Comparison of ENCODE assay signal across 1 cellular context in the genomic region with DNA sequence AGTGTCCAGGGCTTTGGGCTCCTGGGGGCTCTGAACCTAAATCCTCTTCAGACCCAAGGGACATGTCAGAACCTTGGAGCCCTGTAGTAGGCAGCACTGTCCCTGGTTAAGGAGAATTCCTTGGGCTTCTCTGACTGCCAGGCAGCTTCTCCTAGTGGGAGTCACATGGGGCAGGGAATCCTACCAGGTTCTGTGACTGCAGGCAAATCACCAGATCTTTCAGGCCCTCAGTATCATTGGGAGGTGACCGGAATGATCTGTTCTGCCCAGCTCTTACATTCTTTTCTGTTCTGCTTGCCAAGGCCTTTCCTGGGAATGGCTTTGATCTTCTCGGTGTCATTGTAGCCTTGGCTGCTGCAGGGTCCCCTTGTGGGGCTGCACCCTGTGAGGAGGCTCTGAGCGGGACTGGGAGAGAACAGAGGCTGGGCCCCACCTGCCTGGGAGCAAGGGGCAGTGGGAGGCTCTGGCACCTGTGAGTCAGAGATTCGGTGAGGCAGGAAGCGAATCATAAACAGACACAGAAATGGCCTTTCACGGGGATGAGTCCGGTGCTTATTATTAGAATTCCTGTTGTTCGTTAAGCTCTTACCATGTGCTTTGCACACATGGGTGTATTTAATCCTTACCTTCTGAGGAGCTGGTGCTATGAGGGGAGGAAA.
TF ChIP-seq lines count a peak whose summit lies in the region.

No MANE protein-coding gene starts in this region.

TF ChIP-seq in HepG2, 621 proteins besides CTCF, POLR2A, EP300 and RAD21 (continues in another document):
- TF ChIP-seq SOX5 (CRISPR knock-in tag; IDR thresholded peaks at IDR 0.05; ENCODE audit: borderline replicate concordance) (peak; percentile 15; the same call in 1 of the 2 replicates), ZNF589 (CRISPR knock-in tag; conservative IDR thresholded peaks at IDR 0.05) (no peak), ZNF292 (CRISPR knock-in tag; IDR thresholded peaks at IDR 0.05; ENCODE audit: borderline replicate concordance, low read depth) (no peak), PPARG (CRISPR knock-in tag; conservative IDR thresholded peaks at IDR 0.05) (no peak), ZNF44 (CRISPR knock-in tag; IDR thresholded peaks at IDR 0.05) (no peak), ETV5 (CRISPR knock-in tag; IDR thresholded peaks at IDR 0.05; ENCODE audit: borderline replicate concordance) (peak; percentile 27; the same call in 1 of the 2 replicates), RXRA (CRISPR knock-in tag; IDR thresholded peaks at IDR 0.05) (peak; percentile 49; the same call in 1 of the 2 replicates), ZBTB38 (CRISPR knock-in tag; IDR thresholded peaks at IDR 0.05) (peak; percentile 40; the same call in 1 of the 2 replicates), POLR2AphosphoS5 (IDR thresholded peaks at IDR 0.05; ENCODE audit: low read depth, low read length) (no peak), BORCS8-MEF2B (CRISPR knock-in tag; IDR thresholded peaks at IDR 0.05) (0 out of 2 replicates have a peak, but pooled peaks have one; percentile 26), ZFP1 (CRISPR knock-in tag; IDR thresholded peaks at IDR 0.05) (no peak), RBM22 (optimal IDR thresholded peaks at IDR 0.05; ENCODE audit: low read length) (peak; percentile 52), PHF21A (CRISPR knock-in tag; IDR thresholded peaks at IDR 0.05) (peak; percentile 39; the same call in 1 of the 2 replicates), TCF7 (IDR thresholded peaks at IDR 0.05; ENCODE audit: low read depth) (peak; percentile 73), PAF1 (CRISPR knock-in tag; IDR thresholded peaks at IDR 0.05) (no peak), ZNF17 (CRISPR knock-in tag; IDR thresholded peaks at IDR 0.05) (no peak), NR2F6 (IDR thresholded peaks at IDR 0.05) (no peak), NR2F6 (CRISPR knock-in tag; IDR thresholded peaks at IDR 0.05) (peak; percentile 29; the same call in 1 of the 2 replicates), FOSL2 (CRISPR knock-in tag; IDR thresholded peaks at IDR 0.05) (peak; percentile 79), CENPT (CRISPR knock-in tag; IDR thresholded peaks at IDR 0.05; ENCODE audit: low read depth) (no peak), ZNF607 (CRISPR knock-in tag; IDR thresholded peaks at IDR 0.05; ENCODE audit: borderline replicate concordance) (no peak), YEATS4 (CRISPR knock-in tag; IDR thresholded peaks at IDR 0.05; ENCODE audit: borderline replicate concordance) (no peak), POLR2G (IDR thresholded peaks at IDR 0.05; ENCODE audit: low read depth, low read length) (peak; percentile 38; the same call in 1 of the 2 replicates), ZNF331 (CRISPR knock-in tag; IDR thresholded peaks at IDR 0.05) (0 out of 2 replicates have a peak, but pooled peaks have one; percentile 26), TEAD3 (CRISPR knock-in tag; optimal IDR thresholded peaks at IDR 0.05; ENCODE audit: borderline replicate concordance) (peak; percentile 52)
- TF ChIP-seq, protein P1, sequence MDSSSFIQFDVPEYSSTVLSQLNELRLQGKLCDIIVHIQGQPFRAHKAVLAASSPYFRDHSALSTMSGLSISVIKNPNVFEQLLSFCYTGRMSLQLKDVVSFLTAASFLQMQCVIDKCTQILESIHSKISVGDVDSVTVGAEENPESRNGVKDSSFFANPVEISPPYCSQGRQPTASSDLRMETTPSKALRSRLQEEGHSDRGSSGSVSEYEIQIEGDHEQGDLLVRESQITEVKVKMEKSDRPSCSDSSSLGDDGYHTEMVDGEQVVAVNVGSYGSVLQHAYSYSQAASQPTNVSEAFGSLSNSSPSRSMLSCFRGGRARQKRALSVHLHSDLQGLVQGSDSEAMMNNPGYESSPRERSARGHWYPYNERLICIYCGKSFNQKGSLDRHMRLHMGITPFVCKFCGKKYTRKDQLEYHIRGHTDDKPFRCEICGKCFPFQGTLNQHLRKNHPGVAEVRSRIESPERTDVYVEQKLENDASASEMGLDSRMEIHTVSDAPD (CRISPR knock-in tag; IDR thresholded peaks at IDR 0.05), result 0 out of 2 replicates have a peak, but pooled peaks have one; percentile 50
- TF ChIP-seq, protein P2, sequence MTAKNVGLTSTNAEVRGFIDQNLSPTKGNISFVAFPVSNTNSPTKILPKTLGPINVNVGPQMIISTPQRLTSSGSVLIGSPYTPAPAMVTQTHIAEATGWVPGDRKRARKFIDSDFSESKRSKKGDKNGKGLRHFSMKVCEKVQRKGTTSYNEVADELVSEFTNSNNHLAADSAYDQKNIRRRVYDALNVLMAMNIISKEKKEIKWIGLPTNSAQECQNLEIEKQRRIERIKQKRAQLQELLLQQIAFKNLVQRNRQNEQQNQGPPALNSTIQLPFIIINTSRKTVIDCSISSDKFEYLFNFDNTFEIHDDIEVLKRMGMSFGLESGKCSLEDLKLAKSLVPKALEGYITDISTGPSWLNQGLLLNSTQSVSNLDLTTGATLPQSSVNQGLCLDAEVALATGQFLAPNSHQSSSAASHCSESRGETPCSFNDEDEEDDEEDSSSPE (CRISPR knock-in tag; IDR thresholded peaks at IDR 0.05), result no peak
- TF ChIP-seq, protein P3, sequence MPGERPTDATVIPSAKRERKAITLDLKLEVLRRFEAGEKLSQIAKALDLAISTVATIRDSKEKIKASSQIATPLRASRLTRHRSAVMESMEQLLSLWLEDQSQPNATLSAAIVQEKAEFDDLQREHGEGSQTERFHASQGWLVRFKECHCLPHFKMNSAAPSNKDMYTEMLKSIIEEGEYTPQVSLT (CRISPR knock-in tag; IDR thresholded peaks at IDR 0.05; ENCODE audit: borderline replicate concordance, low read depth), result no peak
- TF ChIP-seq, protein P4, sequence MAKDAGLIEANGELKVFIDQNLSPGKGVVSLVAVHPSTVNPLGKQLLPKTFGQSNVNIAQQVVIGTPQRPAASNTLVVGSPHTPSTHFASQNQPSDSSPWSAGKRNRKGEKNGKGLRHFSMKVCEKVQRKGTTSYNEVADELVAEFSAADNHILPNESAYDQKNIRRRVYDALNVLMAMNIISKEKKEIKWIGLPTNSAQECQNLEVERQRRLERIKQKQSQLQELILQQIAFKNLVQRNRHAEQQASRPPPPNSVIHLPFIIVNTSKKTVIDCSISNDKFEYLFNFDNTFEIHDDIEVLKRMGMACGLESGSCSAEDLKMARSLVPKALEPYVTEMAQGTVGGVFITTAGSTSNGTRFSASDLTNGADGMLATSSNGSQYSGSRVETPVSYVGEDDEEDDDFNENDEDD (CRISPR knock-in tag; IDR thresholded peaks at IDR 0.05; ENCODE audit: borderline replicate concordance), result 0 out of 2 replicates have a peak, but pooled peaks have one; percentile 7
- TF ChIP-seq, protein P5, sequence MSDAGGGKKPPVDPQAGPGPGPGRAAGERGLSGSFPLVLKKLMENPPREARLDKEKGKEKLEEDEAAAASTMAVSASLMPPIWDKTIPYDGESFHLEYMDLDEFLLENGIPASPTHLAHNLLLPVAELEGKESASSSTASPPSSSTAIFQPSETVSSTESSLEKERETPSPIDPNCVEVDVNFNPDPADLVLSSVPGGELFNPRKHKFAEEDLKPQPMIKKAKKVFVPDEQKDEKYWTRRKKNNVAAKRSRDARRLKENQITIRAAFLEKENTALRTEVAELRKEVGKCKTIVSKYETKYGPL (CRISPR knock-in tag; IDR thresholded peaks at IDR 0.05), result no peak
- TF ChIP-seq, protein P6, sequence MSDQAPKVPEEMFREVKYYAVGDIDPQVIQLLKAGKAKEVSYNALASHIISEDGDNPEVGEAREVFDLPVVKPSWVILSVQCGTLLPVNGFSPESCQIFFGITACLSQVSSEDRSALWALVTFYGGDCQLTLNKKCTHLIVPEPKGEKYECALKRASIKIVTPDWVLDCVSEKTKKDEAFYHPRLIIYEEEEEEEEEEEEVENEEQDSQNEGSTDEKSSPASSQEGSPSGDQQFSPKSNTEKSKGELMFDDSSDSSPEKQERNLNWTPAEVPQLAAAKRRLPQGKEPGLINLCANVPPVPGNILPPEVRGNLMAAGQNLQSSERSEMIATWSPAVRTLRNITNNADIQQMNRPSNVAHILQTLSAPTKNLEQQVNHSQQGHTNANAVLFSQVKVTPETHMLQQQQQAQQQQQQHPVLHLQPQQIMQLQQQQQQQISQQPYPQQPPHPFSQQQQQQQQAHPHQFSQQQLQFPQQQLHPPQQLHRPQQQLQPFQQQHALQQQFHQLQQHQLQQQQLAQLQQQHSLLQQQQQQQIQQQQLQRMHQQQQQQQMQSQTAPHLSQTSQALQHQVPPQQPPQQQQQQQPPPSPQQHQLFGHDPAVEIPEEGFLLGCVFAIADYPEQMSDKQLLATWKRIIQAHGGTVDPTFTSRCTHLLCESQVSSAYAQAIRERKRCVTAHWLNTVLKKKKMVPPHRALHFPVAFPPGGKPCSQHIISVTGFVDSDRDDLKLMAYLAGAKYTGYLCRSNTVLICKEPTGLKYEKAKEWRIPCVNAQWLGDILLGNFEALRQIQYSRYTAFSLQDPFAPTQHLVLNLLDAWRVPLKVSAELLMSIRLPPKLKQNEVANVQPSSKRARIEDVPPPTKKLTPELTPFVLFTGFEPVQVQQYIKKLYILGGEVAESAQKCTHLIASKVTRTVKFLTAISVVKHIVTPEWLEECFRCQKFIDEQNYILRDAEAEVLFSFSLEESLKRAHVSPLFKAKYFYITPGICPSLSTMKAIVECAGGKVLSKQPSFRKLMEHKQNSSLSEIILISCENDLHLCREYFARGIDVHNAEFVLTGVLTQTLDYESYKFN (CRISPR knock-in tag; conservative IDR thresholded peaks at IDR 0.05), result 0 out of 2 replicates have a peak, but pooled peaks have one; percentile 17
- TF ChIP-seq, protein P7, sequence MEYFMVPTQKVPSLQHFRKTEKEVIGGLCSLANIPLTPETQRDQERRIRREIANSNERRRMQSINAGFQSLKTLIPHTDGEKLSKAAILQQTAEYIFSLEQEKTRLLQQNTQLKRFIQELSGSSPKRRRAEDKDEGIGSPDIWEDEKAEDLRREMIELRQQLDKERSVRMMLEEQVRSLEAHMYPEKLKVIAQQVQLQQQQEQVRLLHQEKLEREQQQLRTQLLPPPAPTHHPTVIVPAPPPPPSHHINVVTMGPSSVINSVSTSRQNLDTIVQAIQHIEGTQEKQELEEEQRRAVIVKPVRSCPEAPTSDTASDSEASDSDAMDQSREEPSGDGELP (IDR thresholded peaks at IDR 0.05; ENCODE audit: borderline replicate concordance, low read depth), result no peak
- TF ChIP-seq, protein P8, sequence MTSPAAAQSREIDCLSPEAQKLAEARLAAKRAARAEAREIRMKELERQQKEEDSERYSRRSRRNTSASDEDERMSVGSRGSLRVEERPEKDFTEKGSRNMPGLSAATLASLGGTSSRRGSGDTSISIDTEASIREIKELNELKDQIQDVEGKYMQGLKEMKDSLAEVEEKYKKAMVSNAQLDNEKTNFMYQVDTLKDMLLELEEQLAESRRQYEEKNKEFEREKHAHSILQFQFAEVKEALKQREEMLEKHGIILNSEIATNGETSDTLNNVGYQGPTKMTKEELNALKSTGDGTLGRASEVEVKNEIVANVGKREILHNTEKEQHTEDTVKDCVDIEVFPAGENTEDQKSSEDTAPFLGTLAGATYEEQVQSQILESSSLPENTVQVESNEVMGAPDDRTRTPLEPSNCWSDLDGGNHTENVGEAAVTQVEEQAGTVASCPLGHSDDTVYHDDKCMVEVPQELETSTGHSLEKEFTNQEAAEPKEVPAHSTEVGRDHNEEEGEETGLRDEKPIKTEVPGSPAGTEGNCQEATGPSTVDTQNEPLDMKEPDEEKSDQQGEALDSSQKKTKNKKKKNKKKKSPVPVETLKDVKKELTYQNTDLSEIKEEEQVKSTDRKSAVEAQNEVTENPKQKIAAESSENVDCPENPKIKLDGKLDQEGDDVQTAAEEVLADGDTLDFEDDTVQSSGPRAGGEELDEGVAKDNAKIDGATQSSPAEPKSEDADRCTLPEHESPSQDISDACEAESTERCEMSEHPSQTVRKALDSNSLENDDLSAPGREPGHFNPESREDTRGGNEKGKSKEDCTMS (CRISPR knock-in tag; conservative IDR thresholded peaks at IDR 0.05), result no peak
- TF ChIP-seq, protein P9, sequence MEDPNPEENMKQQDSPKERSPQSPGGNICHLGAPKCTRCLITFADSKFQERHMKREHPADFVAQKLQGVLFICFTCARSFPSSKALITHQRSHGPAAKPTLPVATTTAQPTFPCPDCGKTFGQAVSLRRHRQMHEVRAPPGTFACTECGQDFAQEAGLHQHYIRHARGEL (CRISPR knock-in tag; IDR thresholded peaks at IDR 0.05), result no peak
- TF ChIP-seq, protein P10, sequence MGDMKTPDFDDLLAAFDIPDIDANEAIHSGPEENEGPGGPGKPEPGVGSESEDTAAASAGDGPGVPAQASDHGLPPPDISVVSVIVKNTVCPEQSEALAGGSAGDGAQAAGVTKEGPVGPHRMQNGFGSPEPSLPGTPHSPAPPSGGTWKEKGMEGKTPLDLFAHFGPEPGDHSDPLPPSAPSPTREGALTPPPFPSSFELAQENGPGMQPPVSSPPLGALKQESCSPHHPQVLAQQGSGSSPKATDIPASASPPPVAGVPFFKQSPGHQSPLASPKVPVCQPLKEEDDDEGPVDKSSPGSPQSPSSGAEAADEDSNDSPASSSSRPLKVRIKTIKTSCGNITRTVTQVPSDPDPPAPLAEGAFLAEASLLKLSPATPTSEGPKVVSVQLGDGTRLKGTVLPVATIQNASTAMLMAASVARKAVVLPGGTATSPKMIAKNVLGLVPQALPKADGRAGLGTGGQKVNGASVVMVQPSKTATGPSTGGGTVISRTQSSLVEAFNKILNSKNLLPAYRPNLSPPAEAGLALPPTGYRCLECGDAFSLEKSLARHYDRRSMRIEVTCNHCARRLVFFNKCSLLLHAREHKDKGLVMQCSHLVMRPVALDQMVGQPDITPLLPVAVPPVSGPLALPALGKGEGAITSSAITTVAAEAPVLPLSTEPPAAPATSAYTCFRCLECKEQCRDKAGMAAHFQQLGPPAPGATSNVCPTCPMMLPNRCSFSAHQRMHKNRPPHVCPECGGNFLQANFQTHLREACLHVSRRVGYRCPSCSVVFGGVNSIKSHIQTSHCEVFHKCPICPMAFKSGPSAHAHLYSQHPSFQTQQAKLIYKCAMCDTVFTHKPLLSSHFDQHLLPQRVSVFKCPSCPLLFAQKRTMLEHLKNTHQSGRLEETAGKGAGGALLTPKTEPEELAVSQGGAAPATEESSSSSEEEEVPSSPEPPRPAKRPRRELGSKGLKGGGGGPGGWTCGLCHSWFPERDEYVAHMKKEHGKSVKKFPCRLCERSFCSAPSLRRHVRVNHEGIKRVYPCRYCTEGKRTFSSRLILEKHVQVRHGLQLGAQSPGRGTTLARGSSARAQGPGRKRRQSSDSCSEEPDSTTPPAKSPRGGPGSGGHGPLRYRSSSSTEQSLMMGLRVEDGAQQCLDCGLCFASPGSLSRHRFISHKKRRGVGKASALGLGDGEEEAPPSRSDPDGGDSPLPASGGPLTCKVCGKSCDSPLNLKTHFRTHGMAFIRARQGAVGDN (CRISPR knock-in tag; IDR thresholded peaks at IDR 0.05), result peak; percentile 75
